Comparison of ENCODE assay signal across 8 cellular contexts in the genomic region with DNA sequence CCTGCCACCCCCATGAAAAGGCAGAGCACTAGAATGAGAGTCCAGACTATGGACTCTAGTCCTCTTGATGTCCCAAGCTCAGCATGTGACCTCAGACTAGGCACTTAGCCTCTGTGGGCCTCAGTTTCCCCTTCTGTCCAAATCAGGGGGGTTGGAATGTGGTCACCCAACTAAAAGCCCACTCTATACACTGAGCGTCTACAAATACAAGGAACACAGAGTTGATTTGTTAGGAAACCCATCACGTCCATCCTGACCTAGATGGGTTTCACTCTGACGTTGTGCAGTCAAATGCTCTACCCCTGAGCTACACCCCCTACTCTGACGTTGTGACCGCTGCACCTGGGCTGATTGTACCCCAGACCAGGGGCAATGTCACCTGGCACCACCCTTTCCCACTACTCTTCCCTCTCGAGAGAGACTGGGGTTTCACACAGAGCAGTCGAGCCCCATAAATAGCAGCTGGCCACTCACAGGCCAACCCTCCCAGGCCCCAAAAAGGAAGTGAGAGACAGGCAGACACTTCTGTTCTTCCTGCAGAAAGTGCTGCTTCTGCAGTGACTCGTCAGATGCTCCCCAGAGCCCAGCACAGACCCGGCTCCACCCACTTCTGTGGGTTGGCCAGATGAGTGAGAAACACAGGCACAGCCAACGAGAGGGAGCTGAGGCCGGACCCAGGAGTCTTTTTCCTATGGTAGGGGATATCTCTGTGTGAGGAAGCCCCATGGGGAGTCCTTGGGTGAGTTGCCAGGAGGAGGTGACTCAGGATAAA. TPM values are rescaled to one million over a fixed set of nuclear protein-coding genes. Genes with fewer than 3 reads are reported as not detected.
DNase-seq lines count a peak whose midpoint lies in the region; ATAC-seq, FAIRE-seq and TF ChIP-seq lines count a peak whose summit lies in the region.

No MANE protein-coding gene starts in this region.

- H3K27ac ChIP-seq in colonic mucosa = peak overlapping the region; percentile 40

- CTCF ChIA-PET in activated B cell treated with CpG ODN at 0.5 μM for 24 hours (lab: Charles Lee) (interaction anchor here (1.3 to 8.1 kb wide), 5 partner anchors 10 to 48 kb away, joined by 3 to 104 read pairs (median 4); no protein-coding TSS in a partner anchor), Calu3 (lab: Charles Lee) (interaction anchor here (0.5 to 2.3 kb wide), 2 partner anchors 10 to 106 kb away, joined by 3 to 4 read pairs; no protein-coding TSS in a partner anchor)

- H3K36me3 ChIP-seq in colonic mucosa = no peaks in the 10 kb centered on the region

- H3K9me3 ChIP-seq in colonic mucosa = no peaks in the 10 kb centered on the region

- H3K4me3 Mint-ChIP-seq in activated B cell treated with CpG ODN at 0.5 μM for 24 hours (peak overlapping the region; percentile 84), Calu3 (ENCODE audit: low read depth, unreplicated experiment) (no peak overlapping the region)
- H3K4me3 Mint-ChIP-seq in stimulated activated naive CD8-positive, alpha-beta T cell treated with anti-CD3 and anti-CD28 coated beads, Interleukin-15, Interleukin-2, amounts not matched to agents 100 ng/mL and 50 ng/mL, for 24 hours = peak overlapping the region; percentile 38

- H3K4me3 ChIP-seq in colonic mucosa = no peak overlapping the region

- FAIRE-seq in HTR-8/SVneo (lab: Jason Lieb, UNC) = peak; percentile 60

- H3K36me3 Mint-ChIP-seq in activated B cell treated with CpG ODN at 0.5 μM for 24 hours (ENCODE audit: low read depth) (no peaks in the 10 kb centered on the region), Calu3 (ENCODE audit: insufficient read depth, unreplicated experiment) (no peaks in the 10 kb centered on the region)
- H3K36me3 Mint-ChIP-seq in stimulated activated naive CD8-positive, alpha-beta T cell treated with anti-CD3 and anti-CD28 coated beads, Interleukin-15, Interleukin-2, amounts not matched to agents 100 ng/mL and 50 ng/mL, for 24 hours (ENCODE audit: low read depth) = no peaks in the 10 kb centered on the region

- ATAC-seq in GM21529 (IDR thresholded peaks at IDR 0.05; ENCODE audit: unreplicated experiment) (peak; percentile 53), activated B cell treated with CpG ODN at 0.5 μM for 24 hours (ENCODE audit: low read depth) (peak; percentile 80)

- DNase-seq in ELR (ENCODE audit: low read depth) (peak; percentile 90), HTR-8/SVneo (ENCODE audit: insufficient read length, low spot score) (peak; percentile 76), activated B cell treated with CpG ODN at 0.5 μM for 24 hours (peak; percentile 78), colonic mucosa (peak; percentile 59), mesenteric fat pad (ENCODE audit: low spot score) (peak; percentile 90), Calu3 (no peak)

- H3K4me1 Mint-ChIP-seq in activated B cell treated with CpG ODN at 0.5 μM for 24 hours (peaks cover 78% of the 10 kb centered on the region), Calu3 (ENCODE audit: low read depth, unreplicated experiment) (peaks cover 9% of the 10 kb centered on the region)
- H3K4me1 Mint-ChIP-seq in stimulated activated naive CD8-positive, alpha-beta T cell treated with anti-CD3 and anti-CD28 coated beads, Interleukin-15, Interleukin-2, amounts not matched to agents 100 ng/mL and 50 ng/mL, for 24 hours (ENCODE audit: low read depth) = peaks cover 41% of the 10 kb centered on the region

- TF ChIP-seq CTCF in activated B cell treated with CpG ODN at 0.5 μM for 24 hours (IDR thresholded peaks at IDR 0.05) (no peak), colonic mucosa (IDR thresholded peaks at IDR 0.05) (no peak), Calu3 (IDR thresholded peaks at IDR 0.05; ENCODE audit: unreplicated experiment) (no peak)

- POLR2A ChIA-PET in activated B cell treated with CpG ODN at 0.5 μM for 24 hours (lab: Charles Lee) = interaction anchor here (0.8 to 11.1 kb wide), 19 partner anchors 11 to 763 kb away, joined by 3 to 948 read pairs (median 3); partner anchors contain the start of gene TNFRSF13B

- intact Hi-C loops in activated B cell treated with CpG ODN at 0.5 μM for 24 hours (cut with micrococcal nuclease) (loop anchor here (1.0 to 10.0 kb wide), 8 partner anchors 8 to 849 kb away; partner anchors contain the start of genes SREBF1 and UBB), colonic mucosa (cut with DNase I) (loop anchor here (5.0 kb wide), 1 partner anchor 71 kb away; no protein-coding TSS in a partner anchor), Calu3 (cut with micrococcal nuclease; ENCODE audit: unreplicated experiment) (no loop called here)

- no TSS peak for BruUV-seq in Calu3 (replicated peaks; lab: Mats Ljungman, UMichigan)

- no peaks in the 10 kb centered on the region for H3K27me3 ChIP-seq in colonic mucosa

- peaks cover 8% of the 10 kb centered on the region for H3K4me1 ChIP-seq in colonic mucosa

- peak overlapping the region in 1 of 2 donors; percentile 4 for H3K9ac ChIP-seq in colonic mucosa (ENCODE audit: low read depth in 2 of 2, low read length in 2 of 2)

- peak overlapping the region; percentile 97 for H3K27ac Mint-ChIP-seq in activated B cell treated with CpG ODN at 0.5 μM for 24 hours
- H3K27ac Mint-ChIP-seq in stimulated activated naive CD8-positive, alpha-beta T cell treated with anti-CD3 and anti-CD28 coated beads, Interleukin-15, Interleukin-2, amounts not matched to agents 100 ng/mL and 50 ng/mL, for 24 hours = peak overlapping the region; percentile 85
- no peak overlapping the region for H3K27ac Mint-ChIP-seq in Calu3 (ENCODE audit: unreplicated experiment)

- no peaks in the 10 kb centered on the region for H3K27me3 Mint-ChIP-seq in activated B cell treated with CpG ODN at 0.5 μM for 24 hours
- no peaks in the 10 kb centered on the region for H3K27me3 Mint-ChIP-seq in stimulated activated naive CD8-positive, alpha-beta T cell treated with anti-CD3 and anti-CD28 coated beads, Interleukin-15, Interleukin-2, amounts not matched to agents 100 ng/mL and 50 ng/mL, for 24 hours
- no peaks in the 10 kb centered on the region for H3K27me3 Mint-ChIP-seq in Calu3 (ENCODE audit: unreplicated experiment)

- H3K9me3 Mint-ChIP-seq in activated B cell treated with CpG ODN at 0.5 μM for 24 hours = no peaks in the 10 kb centered on the region
- no peaks in the 10 kb centered on the region for H3K9me3 Mint-ChIP-seq in stimulated activated naive CD8-positive, alpha-beta T cell treated with anti-CD3 and anti-CD28 coated beads, Interleukin-15, Interleukin-2, amounts not matched to agents 100 ng/mL and 50 ng/mL, for 24 hours
- H3K9me3 Mint-ChIP-seq in Calu3 (ENCODE audit: low read depth, unreplicated experiment) = no peaks in the 10 kb centered on the region

RNA-seq across cellular contexts. Expression of gene TNFRSF13B, which starts 16.1 kb away (rescaled TPM):
- 316 and 342 TPM in 2 replicates for total RNA-seq in activated B cell treated with CpG ODN at 0.5 μM for 24 hours
- total RNA-seq in colonic mucosa = 1 to 10 TPM in 1 of 2 donors, under 1 TPM in 1; 0.42 to 1.1 TPM
- total RNA-seq in mesenteric fat pad = not detected
- total RNA-seq in Calu3 (2022) = not detected in 2 replicates

RNA-seq across cellular contexts. Expression of gene MPRIP, which starts 54.2 kb away (rescaled TPM):
- 206 and 231 TPM in 2 replicates for total RNA-seq in activated B cell treated with CpG ODN at 0.5 μM for 24 hours
- 100 to 1,000 TPM; 146 to 211 TPM for total RNA-seq in colonic mucosa
- 293 TPM for total RNA-seq in mesenteric fat pad
- total RNA-seq in Calu3 (2022) = 338 and 423 TPM in 2 replicates

Comparison
In these comparisons a context has a peak if more than half of its experiments do, and no peak if none do; other contexts are left out.
1. RNA of gene TNFRSF13B, which starts 16.1 kb away (total RNA-seq): 316 to 342 TPM in activated B cell treated with CpG ODN at 0.5 μM for 24 hours; 0.42 to 1.1 TPM in colonic mucosa, not detected in mesenteric fat pad (single experiment) and not detected in Calu3; every median in the first group is over 100 times any median in the second.